Comparison of ENCODE assay signal across 16 cellular contexts in the genomic region with DNA sequence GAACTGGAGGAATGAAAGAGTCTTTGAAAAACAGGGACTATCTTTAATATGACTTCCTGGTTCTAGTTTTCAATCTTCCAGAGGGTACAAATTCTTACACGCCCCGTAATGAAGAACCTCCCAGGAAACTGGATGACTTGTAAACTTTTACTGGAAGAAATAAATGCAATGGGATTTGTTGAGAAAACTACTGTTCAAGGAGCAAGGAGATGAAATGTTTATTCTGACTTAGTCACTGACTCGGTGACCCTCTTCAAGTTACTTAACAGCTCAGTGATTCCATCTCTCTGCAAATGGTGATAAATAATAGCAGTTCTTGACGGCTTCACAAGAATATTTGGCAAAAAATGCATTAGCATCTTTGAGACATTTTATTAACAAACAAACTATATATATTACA.
"Had no signal": no experiment of that assay in that cellular context is flagged by ENCODE, and none has a peak within 500 bp of the region (broad histone marks: within the 10 kb centered on the region; RNA-seq: fewer than 3 reads in every experiment).

No MANE protein-coding gene starts in this region.

- DNase-seq: activated CD4-positive, alpha-beta T cell treated with anti-CD3 and anti-CD28 coated beads, Interleukin-2, amount 50 U/mL, for 4 hours; activated CD8-positive, alpha-beta memory T cell treated with anti-CD3 and anti-CD28 coated beads, Interleukin-2, amount 10 ng/mL, durations not matched to agents 7 days and 5 days; activated gamma-delta T cell treated with Interleukin-2 at 50 U/mL for 16 hours; activated naive CD8-positive, alpha-beta T cell treated with anti-CD3 and anti-CD28 coated beads for 36 hours; activated T-cell treated with anti-CD3 and anti-CD28 coated beads, Interleukin-2, amount 50 U/mL, for 4 hours; anterior cingulate cortex; esophagus squamous epithelium; foreskin melanocyte; left cardiac atrium; naive thymus-derived CD8-positive, alpha-beta T cell; nucleus accumbens; right lobe of liver had no signal

- H3K27me3 ChIP-seq: esophagus squamous epithelium, right lobe of liver had no signal

- H3K4me1 ChIP-seq: esophagus squamous epithelium, prostate gland had no signal

- H3K4me3 Mint-ChIP-seq: activated CD8-positive, alpha-beta memory T cell treated with anti-CD3 and anti-CD28 coated beads, Interleukin-2, amount 10 ng/mL, durations not matched to agents 7 days and 5 days; activated naive CD8-positive, alpha-beta T cell treated with anti-CD3 and anti-CD28 coated beads for 36 hours; activated T-cell treated with anti-CD3 and anti-CD28 coated beads, Interleukin-2, amount 50 U/mL, for 4 hours; naive thymus-derived CD8-positive, alpha-beta T cell; stimulated activated naive CD8-positive, alpha-beta T cell treated with anti-CD3 and anti-CD28 coated beads, Interleukin-15, Interleukin-2, amounts not matched to agents 100 ng/mL and 50 ng/mL, for 24 hours had no signal

- H3K36me3 ChIP-seq: esophagus squamous epithelium, prostate gland, right lobe of liver had no signal

- H3K27ac ChIP-seq: esophagus squamous epithelium, prostate gland had no signal

- H3K27me3 Mint-ChIP-seq: activated CD8-positive, alpha-beta memory T cell treated with anti-CD3 and anti-CD28 coated beads, Interleukin-2, amount 10 ng/mL, durations not matched to agents 7 days and 5 days; activated naive CD8-positive, alpha-beta T cell treated with anti-CD3 and anti-CD28 coated beads for 36 hours; naive thymus-derived CD8-positive, alpha-beta T cell; stimulated activated naive CD8-positive, alpha-beta T cell treated with anti-CD3 and anti-CD28 coated beads, Interleukin-15, Interleukin-2, amounts not matched to agents 100 ng/mL and 50 ng/mL, for 24 hours had no signal

- ATAC-seq: activated CD4-positive, CD25-positive, alpha-beta regulatory T cell treated with anti-CD3 and anti-CD28 coated beads, Interleukin-2, amount 50 U/mL, for 24 hours; activated CD8-positive, alpha-beta memory T cell treated with anti-CD3 and anti-CD28 coated beads, Interleukin-2, amount 10 ng/mL, durations not matched to agents 7 days and 5 days; activated T-cell treated with anti-CD3 and anti-CD28 coated beads, Interleukin-2, amount 50 U/mL, for 4 hours; left cardiac atrium; naive thymus-derived CD8-positive, alpha-beta T cell; right lobe of liver had no signal

- H3K4me3 ChIP-seq: esophagus squamous epithelium, lung, prostate gland, right lobe of liver had no signal

- H3K4me1 Mint-ChIP-seq: activated CD8-positive, alpha-beta memory T cell treated with anti-CD3 and anti-CD28 coated beads, Interleukin-2, amount 10 ng/mL, durations not matched to agents 7 days and 5 days; activated naive CD8-positive, alpha-beta T cell treated with anti-CD3 and anti-CD28 coated beads for 36 hours; naive thymus-derived CD8-positive, alpha-beta T cell had no signal

- H3K36me3 Mint-ChIP-seq: activated CD8-positive, alpha-beta memory T cell treated with anti-CD3 and anti-CD28 coated beads, Interleukin-2, amount 10 ng/mL, durations not matched to agents 7 days and 5 days; activated naive CD8-positive, alpha-beta T cell treated with anti-CD3 and anti-CD28 coated beads for 36 hours; naive thymus-derived CD8-positive, alpha-beta T cell had no signal

- H3K9me3 Mint-ChIP-seq: activated naive CD8-positive, alpha-beta T cell treated with anti-CD3 and anti-CD28 coated beads for 36 hours; stimulated activated naive CD8-positive, alpha-beta T cell treated with anti-CD3 and anti-CD28 coated beads, Interleukin-15, Interleukin-2, amounts not matched to agents 100 ng/mL and 50 ng/mL, for 24 hours had no signal

- H3K9me3 ChIP-seq: esophagus squamous epithelium, prostate gland, right lobe of liver had no signal

- H3K27ac Mint-ChIP-seq: activated CD8-positive, alpha-beta memory T cell treated with anti-CD3 and anti-CD28 coated beads, Interleukin-2, amount 10 ng/mL, durations not matched to agents 7 days and 5 days; activated naive CD8-positive, alpha-beta T cell treated with anti-CD3 and anti-CD28 coated beads for 36 hours; naive thymus-derived CD8-positive, alpha-beta T cell; stimulated activated naive CD8-positive, alpha-beta T cell treated with anti-CD3 and anti-CD28 coated beads, Interleukin-15, Interleukin-2, amounts not matched to agents 100 ng/mL and 50 ng/mL, for 24 hours had no signal
